ENCODE assay signal across 14 cellular contexts in the genomic region with DNA sequence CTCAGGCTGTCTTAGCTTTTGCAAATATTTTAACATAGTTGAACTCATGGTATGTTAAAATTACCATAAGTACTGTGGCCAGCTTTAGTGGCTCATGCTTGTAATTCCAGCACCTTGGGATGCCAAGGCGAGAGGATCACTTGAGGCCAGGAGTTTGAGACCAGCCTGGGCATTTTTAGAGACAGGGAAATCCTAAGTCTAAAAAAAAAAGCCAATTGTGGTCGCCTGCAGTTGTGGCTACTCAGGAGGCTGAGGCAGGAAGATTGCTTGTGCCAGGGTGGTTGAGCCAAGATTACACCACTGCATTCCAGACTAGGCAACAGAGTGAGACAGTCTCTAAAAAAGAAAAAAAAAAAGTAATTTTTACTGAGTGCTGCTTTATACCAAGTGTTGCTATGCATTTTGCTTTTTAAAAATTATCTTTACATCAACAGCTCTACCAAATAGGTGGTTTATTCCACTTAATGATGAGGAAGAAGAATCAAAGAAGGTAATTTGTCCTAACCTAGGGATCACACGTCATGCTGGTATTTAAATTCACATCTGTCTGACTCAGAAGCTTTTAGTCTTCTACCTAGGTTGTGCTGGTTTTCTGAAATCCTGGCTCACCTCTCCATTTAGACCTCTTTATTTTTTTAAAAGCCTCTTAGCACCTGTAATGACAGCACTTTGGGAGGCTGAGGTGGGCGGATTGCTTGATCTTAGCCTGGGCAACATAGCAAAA. TPM values are rescaled to one million over a fixed set of nuclear protein-coding genes. Genes with fewer than 3 reads are reported as not detected.
DNase-seq lines count a peak whose midpoint lies in the region; TF ChIP-seq lines count a peak whose summit lies in the region.
"Had no signal": no experiment of that assay in that cellular context is flagged by ENCODE, and none has a peak within 500 bp of the region (broad histone marks: within the 10 kb centered on the region; RNA-seq: fewer than 3 reads in every experiment).

No MANE protein-coding gene starts in this region.

- WGBS in mesenchymal stem cell: 79% methylated on average over 4 of the region's 4 CpGs

- no peak overlapping the region for H4K8ac ChIP-seq in mesenchymal stem cell (ENCODE audit: low read length)

- no peak overlapping the region for H4K91ac ChIP-seq in mesenchymal stem cell (ENCODE audit: low read length)

- DNase-seq in GF-D8 (lab: John Stamatoyannopoulos, UW) (peak; percentile 69), NB4 (ENCODE audit: low read depth) (peak; percentile 17), dedifferentiated amniotic fluid mesenchymal stem cell (ENCODE audit: extremely low spot score) (peak; percentile 45), mesenchymal stem cell (no peak), progenitor cell of endocrine pancreas (ENCODE audit: low spot score, unreplicated experiment) (no peak)
- no peak for DNase-seq in activated CD4-positive, alpha-beta T cell treated with anti-CD3 and anti-CD28 coated beads, Interleukin-2, amount 50 U/mL, for 1 hour
- DNase-seq in activated CD4-positive, alpha-beta memory T cell treated with anti-CD3 and anti-CD28 coated beads for 36 hours: no peak
- DNase-seq in activated CD8-positive, alpha-beta memory T cell treated with anti-CD3 and anti-CD28 coated beads, Interleukin-2, amount 50 U/mL, for 48 hours: no peak
- DNase-seq: C1 segment of cervical spinal cord; NCI-H2029; stimulated activated CD4-positive, alpha-beta T cell treated with anti-CD3 and anti-CD28 coated beads, Interleukin-2, amount 100 ng/mL, for 48 hours; stimulated activated naive CD4-positive, alpha-beta T cell had no signal

- no peaks in the 10 kb centered on the region for H3K9me3 Mint-ChIP-seq in progenitor cell of endocrine pancreas (ENCODE audit: low read depth)
- no peaks in the 10 kb centered on the region for H3K9me3 Mint-ChIP-seq in activated CD4-positive, alpha-beta memory T cell treated with anti-CD3 and anti-CD28 coated beads for 36 hours
- H3K9me3 Mint-ChIP-seq: activated T-helper 1 cell treated with anti-CD3 and anti-CD28 coated beads, Interleukin-12 subunit alpha, Interleukin-12 subunit beta, Interleukin-2, Interleukin-4 antibody, amounts not matched to agents 30 ng/mL and 10 ng/mL and 1 ng/mL, durations not matched to agents 14 hours and 24 hours and 36 hours; brain had no signal

- no peak overlapping the region for H2AK5ac ChIP-seq in mesenchymal stem cell (ENCODE audit: low read length, severe bottlenecking)

- no peak overlapping the region for H3K23ac ChIP-seq in mesenchymal stem cell (ENCODE audit: low read length in 2 of 2)

- H3K36me3 Mint-ChIP-seq in progenitor cell of endocrine pancreas (ENCODE audit: insufficient read depth): no peaks in the 10 kb centered on the region
- no peaks in the 10 kb centered on the region for H3K36me3 Mint-ChIP-seq in activated CD4-positive, alpha-beta memory T cell treated with anti-CD3 and anti-CD28 coated beads for 36 hours

- peaks cover 4% of the 10 kb centered on the region for H3K4me1 ChIP-seq in mesenchymal stem cell (ENCODE audit: control insufficient read depth, insufficient read depth, low read depth, low read length)

- CTCF ChIA-PET in activated CD4-positive, alpha-beta memory T cell treated with anti-CD3 and anti-CD28 coated beads for 36 hours (lab: Charles Lee): no interaction called here

- POLR2A ChIA-PET in activated CD4-positive, alpha-beta memory T cell treated with anti-CD3 and anti-CD28 coated beads for 36 hours (lab: Charles Lee): no interaction called here

- no peak overlapping the region for H3K4me2 ChIP-seq in mesenchymal stem cell (ENCODE audit: low read length, poor library complexity, severe bottlenecking)

- no peak overlapping the region for H3K4me3 ChIP-seq in NB4 (ENCODE audit: low read depth, low read length)
- no peak overlapping the region for H3K4me3 ChIP-seq in mesenchymal stem cell (ENCODE audit: insufficient read depth in 1 of 2, low read depth in 1 of 2, low read length in 2 of 2)

- H3K27ac ChIP-seq in mesenchymal stem cell (ENCODE audit: low read length, poor library complexity, severe bottlenecking): no peak overlapping the region

- no peak overlapping the region for H3K27ac Mint-ChIP-seq in progenitor cell of endocrine pancreas
- no peak overlapping the region for H3K27ac Mint-ChIP-seq in activated CD4-positive, alpha-beta memory T cell treated with anti-CD3 and anti-CD28 coated beads for 36 hours
- H3K27ac Mint-ChIP-seq: activated T-helper 1 cell treated with anti-CD3 and anti-CD28 coated beads, Interleukin-12 subunit alpha, Interleukin-12 subunit beta, Interleukin-2, Interleukin-4 antibody, amounts not matched to agents 30 ng/mL and 10 ng/mL and 1 ng/mL, durations not matched to agents 14 hours and 24 hours and 36 hours; brain had no signal

- H3K9ac ChIP-seq in mesenchymal stem cell (ENCODE audit: low read length): peak overlapping the region; percentile 38

- H2BK120ac ChIP-seq in mesenchymal stem cell (ENCODE audit: low read depth, low read length): no peak overlapping the region

- no peak overlapping the region for H2AFZ ChIP-seq in mesenchymal stem cell (ENCODE audit: low read depth, low read length)

- no peak overlapping the region for H3K14ac ChIP-seq in mesenchymal stem cell (ENCODE audit: low read length in 2 of 2)

- no peak overlapping the region for H2BK5ac ChIP-seq in mesenchymal stem cell (ENCODE audit: low read depth, low read length, poor library complexity, severe bottlenecking)

- H3K36me3 ChIP-seq in mesenchymal stem cell (ENCODE audit: control insufficient read depth in 1 of 2, insufficient read depth in 2 of 2, low read depth in 1 of 2, low read length in 2 of 2): no peaks in the 10 kb centered on the region

- TF ChIP-seq CTCF in NB4 (IDR thresholded peaks at IDR 0.05; ENCODE audit: low read depth, low read length) (no peak), progenitor cell of endocrine pancreas (IDR thresholded peaks at IDR 0.05; ENCODE audit: unreplicated experiment) (no peak)

- TF ChIP-seq POLR2A in NB4 (IDR thresholded peaks at IDR 0.05; ENCODE audit: extremely low read depth, insufficient read length): no peak

- H3K79me1 ChIP-seq in mesenchymal stem cell (replicated peaks; ENCODE audit: low read length, poor library complexity, severe bottlenecking): peaks cover 13% of the 10 kb centered on the region

- H3K18ac ChIP-seq in mesenchymal stem cell (ENCODE audit: low read depth in 1 of 2, low read length in 2 of 2): no peak overlapping the region

- no peaks in the 10 kb centered on the region for H3K9me3 ChIP-seq in mesenchymal stem cell (ENCODE audit: control insufficient read depth, low read length)

- intact Hi-C loops in activated CD4-positive, alpha-beta memory T cell treated with anti-CD3 and anti-CD28 coated beads for 36 hours (cut with micrococcal nuclease): no loop called here

- peaks cover 8% of the 10 kb centered on the region for H3K4me1 Mint-ChIP-seq in progenitor cell of endocrine pancreas (ENCODE audit: low read depth)
- peaks cover 2% of the 10 kb centered on the region for H3K4me1 Mint-ChIP-seq in activated CD4-positive, alpha-beta memory T cell treated with anti-CD3 and anti-CD28 coated beads for 36 hours (ENCODE audit: low read depth)

- H2BK12ac ChIP-seq in mesenchymal stem cell (ENCODE audit: low read length in 2 of 2): no peak overlapping the region

- no peaks in the 10 kb centered on the region for H3K27me3 ChIP-seq in mesenchymal stem cell (ENCODE audit: control insufficient read depth in 1 of 2, insufficient read depth in 1 of 2, low read length in 2 of 2)

- no peak overlapping the region for H3K4me3 Mint-ChIP-seq in progenitor cell of endocrine pancreas (ENCODE audit: low read depth)
- H3K4me3 Mint-ChIP-seq in activated CD4-positive, alpha-beta memory T cell treated with anti-CD3 and anti-CD28 coated beads for 36 hours: no peak overlapping the region
- H3K4me3 Mint-ChIP-seq: activated T-helper 1 cell treated with anti-CD3 and anti-CD28 coated beads, Interleukin-12 subunit alpha, Interleukin-12 subunit beta, Interleukin-2, Interleukin-4 antibody, amounts not matched to agents 30 ng/mL and 10 ng/mL and 1 ng/mL, durations not matched to agents 14 hours and 24 hours and 36 hours; brain had no signal

- H3K4ac ChIP-seq in mesenchymal stem cell (ENCODE audit: low read depth in 1 of 2, low read length in 2 of 2): no peak overlapping the region

- no peaks in the 10 kb centered on the region for H3K27me3 Mint-ChIP-seq in progenitor cell of endocrine pancreas
- H3K27me3 Mint-ChIP-seq in activated CD4-positive, alpha-beta memory T cell treated with anti-CD3 and anti-CD28 coated beads for 36 hours: no peaks in the 10 kb centered on the region
- H3K27me3 Mint-ChIP-seq: brain had no signal

- no peak overlapping the region for H2BK15ac ChIP-seq in mesenchymal stem cell (ENCODE audit: low read depth, poor library complexity, severe bottlenecking)

RNA-seq across cellular contexts. Expression of gene PPP1R12B, which starts 16.8 kb away (rescaled TPM):
- polyA plus RNA-seq in mesenchymal stem cell (2013, experiment 1 of 2): 4.8 TPM
- 3.0 TPM for polyA plus RNA-seq in mesenchymal stem cell (2013, experiment 2 of 2)
- total RNA-seq in progenitor cell of endocrine pancreas: 41.1 and 44.9 TPM in 2 replicates
- total RNA-seq in activated CD4-positive, alpha-beta memory T cell treated with anti-CD3 and anti-CD28 coated beads for 36 hours: 1 to 10 TPM; 8.2 to 8.6 TPM

RNA-seq across cellular contexts. Expression of gene UBE2T, which starts 23.5 kb away (rescaled TPM):
- polyA plus RNA-seq in mesenchymal stem cell (2013, experiment 1 of 2): 18.5 TPM
- 19.1 TPM for polyA plus RNA-seq in mesenchymal stem cell (2013, experiment 2 of 2)
- 25.5 and 30.6 TPM in 2 replicates for total RNA-seq in progenitor cell of endocrine pancreas
- 100 to 1,000 TPM; 109 to 113 TPM for total RNA-seq in activated CD4-positive, alpha-beta memory T cell treated with anti-CD3 and anti-CD28 coated beads for 36 hours

Comparison
In these comparisons a context has a peak if more than half of its experiments do, and no peak if none do; other contexts are left out.
1. DNase-seq: peak in GF-D8 (single experiment), NB4 (single experiment) and dedifferentiated amniotic fluid mesenchymal stem cell (single experiment); none in mesenchymal stem cell (single experiment), progenitor cell of endocrine pancreas (single experiment), activated CD4-positive, alpha-beta T cell treated with anti-CD3 and anti-CD28 coated beads, Interleukin-2, amount 50 U/mL, for 1 hour (single experiment), activated CD4-positive, alpha-beta memory T cell treated with anti-CD3 and anti-CD28 coated beads for 36 hours (single experiment) and activated CD8-positive, alpha-beta memory T cell treated with anti-CD3 and anti-CD28 coated beads, Interleukin-2, amount 50 U/mL, for 48 hours (single experiment).